In the genomic region with DNA sequence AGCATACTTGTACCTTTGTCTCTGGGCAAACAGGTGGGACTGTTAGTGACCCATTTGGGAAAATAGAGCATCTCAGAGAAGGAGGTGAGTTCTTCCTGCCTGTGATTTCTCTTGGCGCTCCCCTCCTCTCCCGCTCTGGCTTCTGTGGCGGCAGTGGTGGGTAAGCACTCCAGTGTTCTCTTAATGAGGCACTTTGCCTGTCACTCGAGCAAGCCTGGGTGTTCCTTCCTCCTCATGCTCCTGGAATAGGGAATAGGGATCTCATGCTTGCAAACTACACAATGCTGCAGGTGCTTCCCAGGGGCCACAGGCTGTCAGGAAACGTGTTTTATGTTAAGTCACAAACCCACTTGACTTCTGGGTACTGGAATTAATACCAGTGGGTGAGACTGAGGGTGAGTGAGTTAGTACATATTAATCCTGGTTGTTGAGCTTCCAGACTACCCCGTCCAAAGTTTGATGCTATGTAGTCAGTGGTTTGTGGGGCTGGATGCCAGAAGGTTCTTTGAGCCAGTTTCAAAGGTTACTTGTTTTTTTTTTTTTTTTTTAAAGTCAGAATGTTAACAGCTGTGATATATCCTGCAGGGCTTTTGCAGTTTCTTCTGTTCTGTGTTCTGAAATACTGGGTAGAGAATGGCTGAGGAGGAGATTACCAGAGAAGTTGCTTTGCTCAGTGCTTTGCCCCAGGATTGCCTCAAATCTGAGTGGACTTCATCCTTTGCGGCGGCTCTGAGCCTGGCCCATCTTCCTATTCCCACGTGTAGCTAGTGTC, we compare ENCODE assay signal across 12 cellular contexts. TPM values are rescaled to one million over a fixed set of nuclear protein-coding genes. Genes with fewer than 3 reads are reported as not detected.
DNase-seq lines count a peak whose midpoint lies in the region; ATAC-seq and TF ChIP-seq lines count a peak whose summit lies in the region.
"Had no signal": no experiment of that assay in that cellular context is flagged by ENCODE, and none has a peak within 500 bp of the region (broad histone marks: within the 10 kb centered on the region; RNA-seq: fewer than 3 reads in every experiment).

No MANE protein-coding gene starts in this region.

- ATAC-seq in activated T-helper 17 cell treated with anti-CD3 and anti-CD28 coated beads, Interleukin-2, amount 50 U/mL, for 72 hours (replicated peaks), result no peak
- ATAC-seq in stimulated activated effector memory CD8-positive, alpha-beta T cell treated with anti-CD3 and anti-CD28 coated beads, Interleukin-12 subunit alpha, Interleukin-12 subunit beta, amount 100 ng/mL, for 72 hours, result no peak
- ATAC-seq: right cardiac atrium had no signal

- no peak overlapping the region for H3K4me3 Mint-ChIP-seq in activated naive CD4-positive, alpha-beta T cell treated with anti-CD3 and anti-CD28 coated beads, Interleukin-2, amount 10 ng/mL, durations not matched to agents 7 days and 5 days
- no peak overlapping the region for H3K4me3 Mint-ChIP-seq in activated T-helper 17 cell treated with anti-CD3 and anti-CD28 coated beads, Interleukin-2, amount 50 U/mL, for 72 hours
- no peak overlapping the region for H3K4me3 Mint-ChIP-seq in stimulated activated effector memory CD8-positive, alpha-beta T cell treated with anti-CD3 and anti-CD28 coated beads, Interleukin-12 subunit alpha, Interleukin-12 subunit beta, amount 100 ng/mL, for 72 hours

- H3K27ac ChIP-seq in MM.1S (ENCODE audit: low read length), result no peak overlapping the region
- H3K27ac ChIP-seq: epithelial cell of prostate had no signal

- peaks cover 54% of the 10 kb centered on the region for H3F3A ChIP-seq in MM.1S (ENCODE audit: insufficient read depth, low read length)

- H3K79me2 ChIP-seq in MM.1S (ENCODE audit: low read length), result peaks cover 44% of the 10 kb centered on the region

- CTCF ChIA-PET in activated naive CD4-positive, alpha-beta T cell treated with anti-CD3 and anti-CD28 coated beads, Interleukin-2, amount 10 ng/mL, durations not matched to agents 7 days and 5 days (lab: Charles Lee), result no interaction called here

- no peak for TF ChIP-seq CTCF in MM.1S (IDR thresholded peaks at IDR 0.05; ENCODE audit: low read length)

- H3K9me3 Mint-ChIP-seq in activated naive CD4-positive, alpha-beta T cell treated with anti-CD3 and anti-CD28 coated beads, Interleukin-2, amount 10 ng/mL, durations not matched to agents 7 days and 5 days, result no peaks in the 10 kb centered on the region
- no peaks in the 10 kb centered on the region for H3K9me3 Mint-ChIP-seq in activated T-helper 17 cell treated with anti-CD3 and anti-CD28 coated beads, Interleukin-2, amount 50 U/mL, for 72 hours
- H3K9me3 Mint-ChIP-seq in stimulated activated effector memory CD8-positive, alpha-beta T cell treated with anti-CD3 and anti-CD28 coated beads, Interleukin-12 subunit alpha, Interleukin-12 subunit beta, amount 100 ng/mL, for 72 hours, result no peaks in the 10 kb centered on the region

- peaks cover 32% of the 10 kb centered on the region for H3K4me1 ChIP-seq in MM.1S (ENCODE audit: low read length)

- no peaks in the 10 kb centered on the region for H3K9me2 ChIP-seq in MM.1S (replicated peaks; ENCODE audit: insufficient read depth, low read length)

- H3K4me2 ChIP-seq in MM.1S (ENCODE audit: low read depth, low read length), result no peak overlapping the region

- H4K20me1 ChIP-seq in MM.1S (ENCODE audit: insufficient read depth, low read length), result no peaks in the 10 kb centered on the region

- H3K9ac ChIP-seq in MM.1S (ENCODE audit: low read length), result no peak overlapping the region

- H3K36me3 ChIP-seq in MM.1S (replicated peaks; ENCODE audit: insufficient read depth, low read length), result peaks cover 19% of the 10 kb centered on the region

- no peaks in the 10 kb centered on the region for H3K9me3 ChIP-seq in MM.1S (replicated peaks; ENCODE audit: insufficient read depth, low read length)

- H3K4me1 Mint-ChIP-seq in activated naive CD4-positive, alpha-beta T cell treated with anti-CD3 and anti-CD28 coated beads, Interleukin-2, amount 10 ng/mL, durations not matched to agents 7 days and 5 days, result no peaks in the 10 kb centered on the region
- peaks cover 19% of the 10 kb centered on the region for H3K4me1 Mint-ChIP-seq in activated T-helper 17 cell treated with anti-CD3 and anti-CD28 coated beads, Interleukin-2, amount 50 U/mL, for 72 hours
- peaks cover 14% of the 10 kb centered on the region for H3K4me1 Mint-ChIP-seq in stimulated activated effector memory CD8-positive, alpha-beta T cell treated with anti-CD3 and anti-CD28 coated beads, Interleukin-12 subunit alpha, Interleukin-12 subunit beta, amount 100 ng/mL, for 72 hours

- H3K27me3 ChIP-seq in MM.1S (replicated peaks; ENCODE audit: insufficient read depth, low read length), result no peaks in the 10 kb centered on the region

- DNase-seq in activated naive CD4-positive, alpha-beta T cell treated with anti-CD3 and anti-CD28 coated beads, Interleukin-2, amount 10 ng/mL, durations not matched to agents 7 days and 5 days, result no peak
- no peak for DNase-seq in activated naive CD4-positive, alpha-beta T cell (lab: John Stamatoyannopoulos, UW)
- peak; percentile 57 for DNase-seq in iris pigment epithelial cell (ENCODE audit: low read depth)
- no peak for DNase-seq in stimulated activated effector memory CD8-positive, alpha-beta T cell treated with anti-CD3 and anti-CD28 coated beads, Interleukin-12 subunit alpha, Interleukin-12 subunit beta, amount 100 ng/mL, for 72 hours (ENCODE audit: low spot score in 2 of 2)
- DNase-seq in stimulated activated CD4-positive, alpha-beta T cell treated with anti-CD3 and anti-CD28 coated beads, Interleukin-15, amount 100 ng/mL, for 24 hours, result no peak
- no peak for DNase-seq in iPS-NIHi11 (ENCODE audit: low spot score)
- DNase-seq in MM.1S, result no peak
- DNase-seq: activated CD4-positive, alpha-beta T cell treated with anti-CD3 and anti-CD28 coated beads for 1 hour; HCEC 1CT had no signal

- no peaks in the 10 kb centered on the region for H3K27me3 Mint-ChIP-seq in activated naive CD4-positive, alpha-beta T cell treated with anti-CD3 and anti-CD28 coated beads, Interleukin-2, amount 10 ng/mL, durations not matched to agents 7 days and 5 days
- no peaks in the 10 kb centered on the region for H3K27me3 Mint-ChIP-seq in activated T-helper 17 cell treated with anti-CD3 and anti-CD28 coated beads, Interleukin-2, amount 50 U/mL, for 72 hours

- H3K36me3 Mint-ChIP-seq in activated naive CD4-positive, alpha-beta T cell treated with anti-CD3 and anti-CD28 coated beads, Interleukin-2, amount 10 ng/mL, durations not matched to agents 7 days and 5 days, result peaks cover 57% of the 10 kb centered on the region
- peaks cover 86% of the 10 kb centered on the region for H3K36me3 Mint-ChIP-seq in activated T-helper 17 cell treated with anti-CD3 and anti-CD28 coated beads, Interleukin-2, amount 50 U/mL, for 72 hours (ENCODE audit: low read depth)
- peaks cover 89% of the 10 kb centered on the region for H3K36me3 Mint-ChIP-seq in stimulated activated effector memory CD8-positive, alpha-beta T cell treated with anti-CD3 and anti-CD28 coated beads, Interleukin-12 subunit alpha, Interleukin-12 subunit beta, amount 100 ng/mL, for 72 hours

- no peak overlapping the region for H3K4me3 ChIP-seq in MM.1S (ENCODE audit: low read length)

- H3K27ac Mint-ChIP-seq in activated naive CD4-positive, alpha-beta T cell treated with anti-CD3 and anti-CD28 coated beads, Interleukin-2, amount 10 ng/mL, durations not matched to agents 7 days and 5 days, result peak overlapping the region; percentile 30
- H3K27ac Mint-ChIP-seq in activated T-helper 17 cell treated with anti-CD3 and anti-CD28 coated beads, Interleukin-2, amount 50 U/mL, for 72 hours, result peak overlapping the region; percentile 48
- peak overlapping the region; percentile 69 for H3K27ac Mint-ChIP-seq in stimulated activated effector memory CD8-positive, alpha-beta T cell treated with anti-CD3 and anti-CD28 coated beads, Interleukin-12 subunit alpha, Interleukin-12 subunit beta, amount 100 ng/mL, for 72 hours

- no peak overlapping the region for H2AFZ ChIP-seq in MM.1S (ENCODE audit: low read length)

RNA-seq across cellular contexts. Expression of a gene that starts 30.5 kb away (rescaled TPM):
- 100 to 1,000 TPM; 145 to 194 TPM for total RNA-seq in activated T-helper 17 cell treated with anti-CD3 and anti-CD28 coated beads, Interleukin-2, amount 50 U/mL, for 72 hours
